In genomic region chr9:93950619-93951601, GRCh38 we compare ENCODE assay signal across 9 cellular contexts. TPM values are rescaled to one million over a fixed set of nuclear protein-coding genes. Genes with fewer than 3 reads are reported as not detected.
DNase-seq lines count a peak whose midpoint lies in the region; ATAC-seq, FAIRE-seq and TF ChIP-seq lines count a peak whose summit lies in the region.
"Had no signal": no experiment of that assay in that cellular context is flagged by ENCODE, and none has a peak within 500 bp of the region (broad histone marks: within the 10 kb centered on the region; RNA-seq: fewer than 3 reads in every experiment).

No MANE protein-coding gene starts in this region.

- no peak for DNase-seq in CD4-positive, alpha-beta memory T cell
- DNase-seq in RWPE2 (ENCODE audit: low spot score) (no peak), fibroblast of villous mesenchyme (ENCODE audit: low read depth) (peak; percentile 32), pancreas (peak; percentile 39 to 81 (median 58)), NCI-H1417 treated with DMSO at 0.1 percent for 48 hours (lab: John Stamatoyannopoulos, UW) (no peak), NCI-H1436 (lab: John Stamatoyannopoulos, UW) (no peak), NCI-H510A (lab: John Stamatoyannopoulos, UW) (no peak)
- DNase-seq: stimulated activated CD4-positive, alpha-beta T cell treated with anti-CD3 and anti-CD28 coated beads, Interleukin-2, amount 100 ng/mL, for 48 hours had no signal

- H3K9me3 ChIP-seq in CD4-positive, alpha-beta memory T cell (ENCODE audit: control insufficient read depth in 1 of 2, low read length in 2 of 2), result no peaks in the 10 kb centered on the region
- peaks cover 2% of the 10 kb centered on the region for H3K9me3 ChIP-seq in RWPE2 (ENCODE audit: severe bottlenecking)
- H3K9me3 ChIP-seq in pancreas, result no peaks in the 10 kb centered on the region

- H3K4me3 Mint-ChIP-seq in CD4-positive, alpha-beta memory T cell, result peak overlapping the region; percentile 75 to 87 (median 80)

- intact Hi-C loops in CD4-positive, alpha-beta memory T cell (cut with micrococcal nuclease), result no loop called here
- intact Hi-C loops in pancreas (cut with DNase I), result loop anchor here in 1 of 3 donors (10.0 kb wide), 1 partner anchor 266 kb away; no protein-coding TSS in a partner anchor

- H3K4me1 Mint-ChIP-seq in CD4-positive, alpha-beta memory T cell, result peaks cover 20 to 66% (median 42%) of the 10 kb centered on the region in 4 donors

- H3K27me3 Mint-ChIP-seq in CD4-positive, alpha-beta memory T cell, result peaks cover 57 to 60% of the 10 kb centered on the region in 2 donors

- peak overlapping the region in 1 of 2 donors; percentile 48 for H3K4me3 ChIP-seq in CD4-positive, alpha-beta memory T cell (ENCODE audit: low read length in 2 of 2)
- H3K4me3 ChIP-seq in RWPE2 (ENCODE audit: severe bottlenecking), result peak overlapping the region; percentile 29
- peak overlapping the region; percentile 57 for H3K4me3 ChIP-seq in fibroblast of villous mesenchyme (ENCODE audit: low read depth, low read length)
- H3K4me3 ChIP-seq in pancreas, result peak overlapping the region; percentile 38 to 45 (median 40)

- peaks cover 0 to 3% (median 0%) of the 10 kb centered on the region in 8 donors for H3K9me3 Mint-ChIP-seq in CD4-positive, alpha-beta memory T cell

- H3K27ac Mint-ChIP-seq in CD4-positive, alpha-beta memory T cell, result no peak overlapping the region

- H3K36me3 ChIP-seq in CD4-positive, alpha-beta memory T cell (ENCODE audit: insufficient read depth, low read length), result no peaks in the 10 kb centered on the region
- no peaks in the 10 kb centered on the region for H3K36me3 ChIP-seq in RWPE2 (ENCODE audit: low read depth)
- H3K36me3 ChIP-seq in pancreas, result no peaks in the 10 kb centered on the region

- ATAC-seq in RWPE2 (ENCODE audit: low read depth) (peak; percentile 36; the same call in 2 of the 3 replicates), pancreas (peak; percentile 67 to 79 (median 74)), GM18502 (IDR thresholded peaks at IDR 0.05; ENCODE audit: poor library complexity, unreplicated experiment) (no peak)

- POLR2A ChIA-PET in CD4-positive, alpha-beta memory T cell (lab: Charles Lee; ENCODE audit: partially characterized antibody), result no interaction called here

- CTCF ChIA-PET in CD4-positive, alpha-beta memory T cell (lab: Charles Lee; ENCODE audit: partially characterized antibody), result interaction anchor here (1.2 kb wide), 1 partner anchor 11 kb away, joined by 3 read pairs; no protein-coding TSS in a partner anchor

- H3K27me3 ChIP-seq in CD4-positive, alpha-beta memory T cell (ENCODE audit: insufficient read depth, low read length), result peaks cover 59% of the 10 kb centered on the region
- H3K27me3 ChIP-seq in RWPE2 (ENCODE audit: insufficient read depth, poor library complexity, severe bottlenecking) (peaks cover 91% of the 10 kb centered on the region), pancreas (peaks cover 3 to 41% (median 23%) of the 10 kb centered on the region in 4 donors)

- H3K27ac ChIP-seq in CD4-positive, alpha-beta memory T cell (ENCODE audit: low read depth, low read length), result no peak overlapping the region
- H3K27ac ChIP-seq in RWPE2 (ENCODE audit: poor library complexity, severe bottlenecking), result no peak overlapping the region
- H3K27ac ChIP-seq in pancreas, result no peak overlapping the region

- H3K4me1 ChIP-seq in CD4-positive, alpha-beta memory T cell (ENCODE audit: insufficient read depth, low read length), result peaks cover 44% of the 10 kb centered on the region
- H3K4me1 ChIP-seq in RWPE2 (ENCODE audit: insufficient read depth, poor library complexity, severe bottlenecking) (no peaks in the 10 kb centered on the region), pancreas (peaks cover 0 to 15% (median 6%) of the 10 kb centered on the region in 3 donors)

- 6 to 7% methylated on average over 47 of the region's 47 CpGs for WGBS in pancreas, 2 donors

- H3K36me3 Mint-ChIP-seq in CD4-positive, alpha-beta memory T cell, result no peaks in the 10 kb centered on the region

- no peak for FAIRE-seq in pancreas (lab: Jason Lieb, UNC)

- TF ChIP-seq CTCF in RWPE2 (IDR thresholded peaks at IDR 0.05; ENCODE audit: poor library complexity, severe bottlenecking) (no peak), fibroblast of villous mesenchyme (IDR thresholded peaks at IDR 0.05; ENCODE audit: insufficient read depth, low read depth, low read length) (no peak), pancreas (IDR thresholded peaks at IDR 0.05) (no peak)

RNA-seq across cellular contexts. Expression of gene BARX1, which starts 4.2 kb away (rescaled TPM):
- total RNA-seq in CD4-positive, alpha-beta memory T cell, result not detected
- not detected for polyA plus RNA-seq in CD4-positive, alpha-beta memory T cell
- not detected in 2 replicates for total RNA-seq in fibroblast of villous mesenchyme
- 1 to 10 TPM in 1 of 6 donors, under 1 TPM in 2, not detected in 3; 0.19 to 1.1 (median 0.35) TPM for total RNA-seq in pancreas
- 1 to 10 TPM; 1.2 to 3.7 TPM for polyA plus RNA-seq in pancreas

Comparison
In these comparisons a context has a peak if more than half of its experiments do, and no peak if none do; other contexts are left out.
1. DNase-seq: peak in fibroblast of villous mesenchyme (single experiment) and pancreas (6 of 6); none in CD4-positive, alpha-beta memory T cell (0 of 5), RWPE2 (single experiment), NCI-H1417 treated with DMSO at 0.1 percent for 48 hours (single experiment), NCI-H1436 (single experiment) and NCI-H510A (single experiment).